ENCODE assay signal across 8 cellular contexts in genomic region chr14:64971452-64971889, GRCh38. TPM values are rescaled to one million over a fixed set of nuclear protein-coding genes. Genes with fewer than 3 reads are reported as not detected.
DNase-seq lines count a peak whose midpoint lies in the region; ATAC-seq, FAIRE-seq and TF ChIP-seq lines count a peak whose summit lies in the region.

No MANE protein-coding gene starts in this region.

- no peaks in the 10 kb centered on the region for H3K36me3 ChIP-seq in CD8-positive, alpha-beta memory T cell (ENCODE audit: insufficient read depth, low read length)
- no peaks in the 10 kb centered on the region for H3K36me3 ChIP-seq in Panc1 (ENCODE audit: control insufficient read depth, insufficient read depth, low read length)
- H3K36me3 ChIP-seq in esophagus squamous epithelium: no peaks in the 10 kb centered on the region
- H3K36me3 ChIP-seq in pancreas: no peaks in the 10 kb centered on the region

- intact Hi-C loops in Panc1 (cut with micrococcal nuclease; ENCODE audit: unreplicated experiment) (no loop called here), esophagus squamous epithelium (cut with DNase I) (no loop called here), pancreas (cut with DNase I) (loop anchor here in 1 of 3 donors (10.0 kb wide), 1 partner anchor 147 kb away; no protein-coding TSS in a partner anchor)

- FAIRE-seq in pancreas (lab: Jason Lieb, UNC): no peak

- H3K36me3 Mint-ChIP-seq in CD8-positive, alpha-beta memory T cell: no peaks in the 10 kb centered on the region

- H3K4me3 Mint-ChIP-seq in CD8-positive, alpha-beta memory T cell: peak overlapping the region; percentile 53 to 92 (median 82)

- H3K27ac ChIP-seq in CD8-positive, alpha-beta memory T cell (ENCODE audit: low read depth, low read length): no peak overlapping the region
- no peak overlapping the region for H3K27ac ChIP-seq in Panc1 (ENCODE audit: low read length)
- peak overlapping the region in 3 of 4 donors; percentile 22 to 70 (median 52) for H3K27ac ChIP-seq in esophagus squamous epithelium
- no peak overlapping the region for H3K27ac ChIP-seq in pancreas

- 0 to 6% methylated on average over 1 to 11 of the region's 27 CpGs for WGBS in esophagus squamous epithelium, 2 donors
- WGBS in pancreas, 2 donors: 7 to 8% methylated on average over 20 to 27 of the region's 27 CpGs

- peaks cover 15 to 19% (median 17%) of the 10 kb centered on the region in 3 donors for H3K4me1 Mint-ChIP-seq in CD8-positive, alpha-beta memory T cell

- peak overlapping the region; percentile 53 for H3K4me3 ChIP-seq in CD8-positive, alpha-beta memory T cell (ENCODE audit: low read length)
- peak overlapping the region; percentile 34 to 47 for H3K4me3 ChIP-seq in Panc1 (ENCODE audit: low read depth in 2 of 2, low read length in 2 of 2)
- H3K4me3 ChIP-seq in esophagus squamous epithelium: peak overlapping the region; percentile 64 to 85 (median 73)
- H3K4me3 ChIP-seq in pancreas: peak overlapping the region; percentile 34 to 82 (median 76)

- H3K27ac Mint-ChIP-seq in CD8-positive, alpha-beta memory T cell: peak overlapping the region in 5 of 8 donors; percentile 39 to 83 (median 63)

- CTCF ChIA-PET in CD8-positive, alpha-beta memory T cell (lab: Charles Lee): interaction anchor here (2.2 kb wide), 1 partner anchor 15 kb away, joined by 9 read pairs; the partner anchor contains the start of gene FNTB
- CTCF ChIA-PET in Panc1 (lab: Charles Lee): no interaction called here

- TF ChIP-seq CTCF in Panc1 (IDR thresholded peaks at IDR 0.05) (no peak), esophagus squamous epithelium (IDR thresholded peaks at IDR 0.05) (no peak), pancreas (IDR thresholded peaks at IDR 0.05) (no peak)

- no peak for TF ChIP-seq POLR2A in esophagus squamous epithelium (IDR thresholded peaks at IDR 0.05)

- no TSS peak for BruUV-seq in Panc1 (replicated peaks; lab: Mats Ljungman, UMichigan)

- peaks cover 19% of the 10 kb centered on the region for H3K4me1 ChIP-seq in CD8-positive, alpha-beta memory T cell (ENCODE audit: insufficient read depth, low read length)
- H3K4me1 ChIP-seq in Panc1 (ENCODE audit: control insufficient read depth, insufficient read depth, low read length): no peaks in the 10 kb centered on the region
- peaks cover 6 to 37% (median 11%) of the 10 kb centered on the region in 3 donors for H3K4me1 ChIP-seq in esophagus squamous epithelium
- peaks cover 0 to 10% (median 0%) of the 10 kb centered on the region in 3 donors for H3K4me1 ChIP-seq in pancreas

- H3K9me3 ChIP-seq in CD8-positive, alpha-beta memory T cell (ENCODE audit: low read length): no peaks in the 10 kb centered on the region
- H3K9me3 ChIP-seq in Panc1 (ENCODE audit: control insufficient read depth, insufficient read depth, low read depth, low read length) (no peaks in the 10 kb centered on the region), esophagus squamous epithelium (no peaks in the 10 kb centered on the region), pancreas (no peaks in the 10 kb centered on the region)

- in situ Hi-C loops in Panc1 (cut with HindIII; ENCODE audit: low pct_unique_long_range_greater_than_20kb, low sequenced_read_pairs): no loop called here

- no peaks in the 10 kb centered on the region for H3K27me3 ChIP-seq in CD8-positive, alpha-beta memory T cell (ENCODE audit: insufficient read depth, low read length, poor library complexity, severe bottlenecking)
- H3K27me3 ChIP-seq in Panc1 (ENCODE audit: control insufficient read depth, insufficient read depth, low read length) (no peaks in the 10 kb centered on the region; the same call in 1 of the 2 replicates), esophagus squamous epithelium (peaks cover 0 to 30% (median 0%) of the 10 kb centered on the region in 4 donors), pancreas (no peaks in the 10 kb centered on the region)

- H3K9me3 Mint-ChIP-seq in CD8-positive, alpha-beta memory T cell: no peaks in the 10 kb centered on the region

- peak in 1 of 5 donors; percentile 42 for DNase-seq in CD8-positive, alpha-beta memory T cell
- DNase-seq in Panc1 (ENCODE audit: low read depth, low spot score) (no peak), esophagus squamous epithelium (lab: John Stamatoyannopoulos, UW) (no peak), pancreas (no peak), glomerular visceral epithelial cell (ENCODE audit: extremely low spot score) (no peak)

- POLR2A ChIA-PET in CD8-positive, alpha-beta memory T cell (lab: Charles Lee): interaction anchor here (0.9 kb wide), 1 partner anchor 57 kb away, joined by 6 read pairs; the partner anchor contains the start of gene CHURC1
- POLR2A ChIA-PET in Panc1 (lab: Charles Lee): no interaction called here

- no peaks in the 10 kb centered on the region for H3K27me3 Mint-ChIP-seq in CD8-positive, alpha-beta memory T cell

- peak; percentile 3; the same call in 1 of the 2 replicates for ATAC-seq in Panc1
- ATAC-seq in pancreas: peak in 2 of 4 donors; percentile 6 to 17
- ATAC-seq in GM19324 (IDR thresholded peaks at IDR 0.05; ENCODE audit: low FRiP score, unreplicated experiment): no peak
- ATAC-seq in GM21360 (IDR thresholded peaks at IDR 0.05; ENCODE audit: unreplicated experiment): no peak
- ATAC-seq in GM19455 (IDR thresholded peaks at IDR 0.05; ENCODE audit: unreplicated experiment): no peak

RNA-seq across cellular contexts. Expression of gene RAB15, which starts 0.7 kb away (rescaled TPM):
- total RNA-seq in CD8-positive, alpha-beta memory T cell: 1 to 10 TPM; 4.7 to 4.9 TPM
- 4.2 TPM for polyA plus RNA-seq in CD8-positive, alpha-beta memory T cell
- 6.0 TPM for total RNA-seq in Panc1 (2021; ENCODE audit: unreplicated experiment)
- 5.4 TPM for polyA plus RNA-seq in Panc1 (2012; ENCODE audit: insufficient read length)
- 1 to 10 TPM; 2.5 to 7.0 (median 5.2) TPM for total RNA-seq in esophagus squamous epithelium
- total RNA-seq in pancreas: 10 to 100 TPM in 2 of 6 donors, 1 to 10 TPM in 4; 4.6 to 18.8 (median 6.4) TPM
- polyA plus RNA-seq in pancreas: 10 to 100 TPM in 1 of 2 donors, 1 to 10 TPM in 1; 7.5 to 12.2 TPM

RNA-seq across cellular contexts. Expression of gene FNTB, which starts 15.2 kb away (rescaled TPM):
- total RNA-seq in CD8-positive, alpha-beta memory T cell: 10 to 100 TPM; 14.3 to 14.8 TPM
- polyA plus RNA-seq in CD8-positive, alpha-beta memory T cell: 8.3 TPM
- total RNA-seq in Panc1 (2021; ENCODE audit: unreplicated experiment) (13.3 TPM), esophagus squamous epithelium (10 to 100 TPM; 16.2 to 20.4 (median 18.2) TPM), pancreas (1 to 10 TPM; 4.9 to 9.5 (median 6.7) TPM)
- 14.7 TPM for polyA plus RNA-seq in Panc1 (2012; ENCODE audit: insufficient read length)
- polyA plus RNA-seq in pancreas: 1 to 10 TPM; 4.6 to 7.7 TPM

RNA-seq across cellular contexts. Expression of gene GPX2, which starts 28.9 kb away (rescaled TPM):
- total RNA-seq in CD8-positive, alpha-beta memory T cell: not detected
- not detected for polyA plus RNA-seq in CD8-positive, alpha-beta memory T cell
- 0.15 TPM for total RNA-seq in Panc1 (2021; ENCODE audit: unreplicated experiment)
- not detected for polyA plus RNA-seq in Panc1 (2012; ENCODE audit: insufficient read length)
- total RNA-seq in esophagus squamous epithelium: 100 to 1,000 TPM in 3 of 4 donors, 10 to 100 TPM in 1; 97.1 to 273 (median 191) TPM
- total RNA-seq in pancreas: 10 to 100 TPM in 2 of 6 donors, 1 to 10 TPM in 4; 2.6 to 41.9 (median 6.8) TPM
- polyA plus RNA-seq in pancreas: 10 to 100 TPM; 14.3 to 19.3 TPM

RNA-seq across cellular contexts. Expression of gene CHURC1, which starts 57.2 kb away (rescaled TPM):
- 10 to 100 TPM; 44.0 to 54.8 TPM for total RNA-seq in CD8-positive, alpha-beta memory T cell
- 171 TPM for polyA plus RNA-seq in CD8-positive, alpha-beta memory T cell
- 55.6 TPM for total RNA-seq in Panc1 (2021; ENCODE audit: unreplicated experiment)
- polyA plus RNA-seq in Panc1 (2012; ENCODE audit: insufficient read length): 43.6 TPM
- total RNA-seq in esophagus squamous epithelium: 10 to 100 TPM; 28.9 to 74.7 (median 56.0) TPM
- 10 to 100 TPM; 22.7 to 33.2 (median 29.4) TPM for total RNA-seq in pancreas
- 10 to 100 TPM; 13.0 to 22.6 TPM for polyA plus RNA-seq in pancreas

Comparison
In these comparisons a context has a peak if more than half of its experiments do, and no peak if none do; other contexts are left out.
1. H3K27ac ChIP-seq: peak in esophagus squamous epithelium (3 of 4); none in CD8-positive, alpha-beta memory T cell (single experiment), Panc1 (single experiment) and pancreas (0 of 4).
2. Peak in every context shown above with its lines, with median percentiles within 50 percentile points of each other: H3K4me3 ChIP-seq.